Comparison of ENCODE assay signal across 9 cellular contexts in the genomic region with DNA sequence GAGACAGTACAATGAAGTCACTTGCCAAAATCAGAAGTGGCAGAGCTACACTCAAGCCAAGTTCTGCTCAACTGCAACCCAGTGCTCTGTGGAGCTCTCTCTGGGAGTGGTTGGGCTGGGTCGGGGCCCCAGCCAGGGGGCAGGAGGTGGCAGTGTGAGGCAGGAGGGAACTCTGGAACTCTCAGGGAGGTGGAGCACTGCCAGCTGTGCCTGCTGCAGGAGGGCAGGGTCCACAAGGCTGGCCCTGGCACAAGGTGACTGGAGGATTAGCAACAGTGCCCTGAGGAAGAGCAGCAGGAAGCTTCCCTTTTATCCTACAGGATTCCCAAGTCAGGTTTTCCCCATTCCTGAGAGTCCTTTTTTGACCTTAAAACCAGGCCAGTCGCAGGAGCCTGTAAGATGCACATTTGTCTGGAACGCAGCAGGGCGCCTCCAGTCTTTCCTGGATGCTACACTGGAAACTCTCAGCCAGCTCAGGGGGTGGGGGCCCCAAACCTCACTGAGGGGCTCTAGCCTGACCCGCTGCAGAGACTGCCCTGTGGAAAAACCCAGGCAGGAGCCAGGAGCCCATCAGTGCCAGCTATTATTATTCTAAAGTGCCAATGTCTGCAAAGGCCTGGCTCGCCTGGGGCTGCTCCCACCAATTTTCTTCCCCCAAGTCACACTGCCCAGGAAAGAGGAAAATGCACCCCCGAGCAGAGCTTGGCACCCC. TPM values are rescaled to one million over a fixed set of nuclear protein-coding genes. Genes with fewer than 3 reads are reported as not detected.
DNase-seq lines count a peak whose midpoint lies in the region; ATAC-seq lines count a peak whose summit lies in the region.
"Had no signal": no experiment of that assay in that cellular context is flagged by ENCODE, and none has a peak within 500 bp of the region (broad histone marks: within the 10 kb centered on the region; RNA-seq: fewer than 3 reads in every experiment).

No MANE protein-coding gene starts in this region.

- peaks cover 16% of the 10 kb centered on the region for H3K4me1 Mint-ChIP-seq in stimulated activated effector memory CD8-positive, alpha-beta T cell treated with anti-CD3 and anti-CD28 coated beads, Interleukin-12 subunit alpha, Interleukin-12 subunit beta, amount 100 ng/mL, for 72 hours
- peaks cover 5% of the 10 kb centered on the region for H3K4me1 Mint-ChIP-seq in activated T-helper 17 cell treated with anti-CD3 and anti-CD28 coated beads, Interleukin-2, amount 50 U/mL, for 72 hours

- no peaks in the 10 kb centered on the region for H3K27me3 Mint-ChIP-seq in activated T-helper 17 cell treated with anti-CD3 and anti-CD28 coated beads, Interleukin-2, amount 50 U/mL, for 72 hours

- peak overlapping the region; percentile 81 for H3K27ac Mint-ChIP-seq in stimulated activated effector memory CD8-positive, alpha-beta T cell treated with anti-CD3 and anti-CD28 coated beads, Interleukin-12 subunit alpha, Interleukin-12 subunit beta, amount 100 ng/mL, for 72 hours
- H3K27ac Mint-ChIP-seq in activated T-helper 17 cell treated with anti-CD3 and anti-CD28 coated beads, Interleukin-2, amount 50 U/mL, for 72 hours, result no peak overlapping the region

- H3K27ac ChIP-seq in caudate nucleus (ENCODE audit: low read depth, low read length) (peak overlapping the region; percentile 46), layer of hippocampus (ENCODE audit: low read depth, low read length) (peak overlapping the region; percentile 71)

- no peaks in the 10 kb centered on the region for H3K9me3 Mint-ChIP-seq in stimulated activated effector memory CD8-positive, alpha-beta T cell treated with anti-CD3 and anti-CD28 coated beads, Interleukin-12 subunit alpha, Interleukin-12 subunit beta, amount 100 ng/mL, for 72 hours
- H3K9me3 Mint-ChIP-seq in activated T-helper 17 cell treated with anti-CD3 and anti-CD28 coated beads, Interleukin-2, amount 50 U/mL, for 72 hours, result no peaks in the 10 kb centered on the region

- H3K4me3 Mint-ChIP-seq in stimulated activated effector memory CD8-positive, alpha-beta T cell treated with anti-CD3 and anti-CD28 coated beads, Interleukin-12 subunit alpha, Interleukin-12 subunit beta, amount 100 ng/mL, for 72 hours, result no peak overlapping the region
- H3K4me3 Mint-ChIP-seq in activated T-helper 17 cell treated with anti-CD3 and anti-CD28 coated beads, Interleukin-2, amount 50 U/mL, for 72 hours, result no peak overlapping the region

- no peaks in the 10 kb centered on the region for H3K36me3 Mint-ChIP-seq in stimulated activated effector memory CD8-positive, alpha-beta T cell treated with anti-CD3 and anti-CD28 coated beads, Interleukin-12 subunit alpha, Interleukin-12 subunit beta, amount 100 ng/mL, for 72 hours
- no peaks in the 10 kb centered on the region for H3K36me3 Mint-ChIP-seq in activated T-helper 17 cell treated with anti-CD3 and anti-CD28 coated beads, Interleukin-2, amount 50 U/mL, for 72 hours (ENCODE audit: low read depth)

- H3K27me3 ChIP-seq in layer of hippocampus (ENCODE audit: control insufficient read depth, insufficient read depth, low read length), result no peaks in the 10 kb centered on the region

- no peak for ATAC-seq in stimulated activated effector memory CD8-positive, alpha-beta T cell treated with anti-CD3 and anti-CD28 coated beads, Interleukin-12 subunit alpha, Interleukin-12 subunit beta, amount 100 ng/mL, for 72 hours
- ATAC-seq in activated T-helper 17 cell treated with anti-CD3 and anti-CD28 coated beads, Interleukin-2, amount 50 U/mL, for 72 hours (replicated peaks), result no peak
- no peak for ATAC-seq in HG03457 (IDR thresholded peaks at IDR 0.05; ENCODE audit: unreplicated experiment)

- peak; percentile 25 for DNase-seq in LoVo (ENCODE audit: low spot score)
- DNase-seq in caudate nucleus (lab: John Stamatoyannopoulos, UW), result peak in 1 of 61 donors; percentile 46
- DNase-seq in stimulated activated effector memory CD8-positive, alpha-beta T cell treated with anti-CD3 and anti-CD28 coated beads, Interleukin-12 subunit alpha, Interleukin-12 subunit beta, amount 100 ng/mL, for 72 hours (ENCODE audit: low spot score in 2 of 2), result no peak
- DNase-seq in NCI-H2171 treated with DMSO at 0.1 percent for 48 hours (lab: John Stamatoyannopoulos, UW), result no peak
- no peak for DNase-seq in UCSD-AML1 (lab: John Stamatoyannopoulos, UW; ENCODE audit: unreplicated experiment)
- DNase-seq: activated CD4-positive, alpha-beta T cell treated with anti-CD3 and anti-CD28 coated beads, Interleukin-2, amount 50 U/mL, for 48 hours had no signal

RNA-seq across cellular contexts. Expression of a gene that starts 31.8 kb away (rescaled TPM):
- not detected for total RNA-seq in activated T-helper 17 cell treated with anti-CD3 and anti-CD28 coated beads, Interleukin-2, amount 50 U/mL, for 72 hours
